ENCODE assay signal across 10 cellular contexts in genomic region chr12:5953835-5954586, GRCh38. TPM values are rescaled to one million over a fixed set of nuclear protein-coding genes. Genes with fewer than 3 reads are reported as not detected.
"Had no signal": no experiment of that assay in that cellular context is flagged by ENCODE, and none has a peak within 500 bp of the region (broad histone marks: within the 10 kb centered on the region; RNA-seq: fewer than 3 reads in every experiment).

No MANE protein-coding gene starts in this region.

- DNase-seq: GM23248, GOT3, H7, HCEC 1CT, IMR-90, Kasumi-1, KBM-7 had no signal

- H2AFZ ChIP-seq: GM23248 had no signal

- FAIRE-seq: HTR-8/SVneo had no signal

- H3K9ac ChIP-seq: GM23248, KMS-11 had no signal

- H3K4me2 ChIP-seq: KMS-11 had no signal

- H3K4me3 ChIP-seq: GM23248 had no signal

- H3K27ac ChIP-seq: GM23248, KMS-11 had no signal

RNA-seq across cellular contexts. Expression of gene ANO2, which starts 9.0 kb away (rescaled TPM):
- total RNA-seq: GM23248, HT-29, IMR-90 had no signal
- polyA plus RNA-seq: GM23248 had no signal
